In the genomic region with DNA sequence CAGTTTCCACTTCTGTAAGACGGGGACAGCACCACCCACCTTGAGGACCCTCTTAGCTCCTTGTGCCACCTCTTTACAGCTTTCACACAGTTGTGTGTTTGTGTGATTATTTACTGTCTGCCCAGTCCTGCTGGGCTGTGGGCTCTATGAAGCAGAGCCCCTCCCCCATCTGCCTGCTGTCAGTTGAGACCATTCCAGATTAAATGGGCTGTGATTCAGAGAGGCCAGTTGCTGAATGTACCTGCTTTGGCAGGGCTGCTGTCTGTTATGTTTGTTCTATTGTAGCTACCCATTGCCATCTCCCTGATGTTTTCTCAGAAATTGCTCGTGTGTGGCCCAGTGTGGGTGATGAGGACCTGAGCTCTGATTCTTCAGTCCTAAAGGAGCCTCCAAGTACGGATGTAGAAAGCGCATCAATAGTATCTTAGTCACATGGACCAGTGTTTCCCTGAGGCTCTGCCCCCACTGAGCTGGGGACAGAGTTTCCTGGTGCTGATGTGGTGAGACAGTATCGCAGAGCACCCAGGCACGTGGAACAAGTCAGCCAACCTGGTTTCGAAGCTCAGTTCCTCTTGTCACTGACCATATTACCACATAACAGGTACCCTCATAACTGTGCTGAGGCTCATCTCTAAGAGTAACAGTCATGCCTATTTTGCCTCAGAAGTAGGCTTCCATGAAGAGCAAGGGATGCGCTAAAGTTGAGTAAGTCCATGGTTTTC, we compare ENCODE assay signal across 16 cellular contexts. TPM values are rescaled to one million over a fixed set of nuclear protein-coding genes. Genes with fewer than 3 reads are reported as not detected.
DNase-seq lines count a peak whose midpoint lies in the region; ATAC-seq and TF ChIP-seq lines count a peak whose summit lies in the region.
"Had no signal": no experiment of that assay in that cellular context is flagged by ENCODE, and none has a peak within 500 bp of the region (broad histone marks: within the 10 kb centered on the region; RNA-seq: fewer than 3 reads in every experiment).

No MANE protein-coding gene starts in this region.

- ATAC-seq in activated CD8-positive, alpha-beta T cell treated with anti-CD3 and anti-CD28 coated beads, Interleukin-2, amount 10 ng/mL, durations not matched to agents 7 days and 5 days: peak; percentile 38
- ATAC-seq in activated CD8-positive, alpha-beta T cell treated with anti-CD3 and anti-CD28 coated beads for 36 hours: no peak
- ATAC-seq: K562, left colon had no signal

- intact Hi-C loops in activated CD8-positive, alpha-beta T cell treated with anti-CD3 and anti-CD28 coated beads for 36 hours (cut with micrococcal nuclease): no loop called here

- H3K27me3 Mint-ChIP-seq in activated CD8-positive, alpha-beta T cell treated with anti-CD3 and anti-CD28 coated beads, Interleukin-2, amount 10 ng/mL, durations not matched to agents 7 days and 5 days (ENCODE audit: low read depth): peaks cover 29% of the 10 kb centered on the region
- H3K27me3 Mint-ChIP-seq in activated CD8-positive, alpha-beta T cell treated with anti-CD3 and anti-CD28 coated beads for 36 hours: peaks cover 25% of the 10 kb centered on the region
- peaks cover 50% of the 10 kb centered on the region for H3K27me3 Mint-ChIP-seq in T-helper 2 cell treated with Interferon-gamma antibody and Interleukin-4, amounts not matched to agents 5 μg/mL and 100 μg/mL, for 36 hours (ENCODE audit: low read depth)

- POLR2A ChIA-PET in activated CD8-positive, alpha-beta T cell treated with anti-CD3 and anti-CD28 coated beads, Interleukin-2, amount 10 ng/mL, durations not matched to agents 7 days and 5 days (lab: Charles Lee): interaction anchor here (0.6 kb wide), 1 partner anchor 269 kb away, joined by 3 read pairs; no protein-coding TSS in a partner anchor
- POLR2A ChIA-PET in activated CD8-positive, alpha-beta T cell treated with anti-CD3 and anti-CD28 coated beads for 36 hours (lab: Charles Lee): no interaction called here

- peaks cover 38% of the 10 kb centered on the region for H3K4me1 Mint-ChIP-seq in activated CD8-positive, alpha-beta T cell treated with anti-CD3 and anti-CD28 coated beads, Interleukin-2, amount 10 ng/mL, durations not matched to agents 7 days and 5 days (ENCODE audit: low read depth)
- peaks cover 11% of the 10 kb centered on the region for H3K4me1 Mint-ChIP-seq in activated CD8-positive, alpha-beta T cell treated with anti-CD3 and anti-CD28 coated beads for 36 hours (ENCODE audit: low read depth)
- H3K4me1 Mint-ChIP-seq in T-helper 2 cell treated with Interferon-gamma antibody and Interleukin-4, amounts not matched to agents 5 μg/mL and 100 μg/mL, for 36 hours (ENCODE audit: low read depth): peaks cover 16% of the 10 kb centered on the region

- H3K4me3 Mint-ChIP-seq in activated CD8-positive, alpha-beta T cell treated with anti-CD3 and anti-CD28 coated beads, Interleukin-2, amount 10 ng/mL, durations not matched to agents 7 days and 5 days: no peak overlapping the region
- no peak overlapping the region for H3K4me3 Mint-ChIP-seq in activated CD8-positive, alpha-beta T cell treated with anti-CD3 and anti-CD28 coated beads for 36 hours
- no peak overlapping the region for H3K4me3 Mint-ChIP-seq in T-helper 2 cell treated with Interferon-gamma antibody and Interleukin-4, amounts not matched to agents 5 μg/mL and 100 μg/mL, for 36 hours
- H3K4me3 Mint-ChIP-seq: CD8-positive, alpha-beta memory T cell had no signal

- peak; percentile 39 for DNase-seq in activated CD8-positive, alpha-beta T cell treated with anti-CD3 and anti-CD28 coated beads, Interleukin-2, amount 10 ng/mL, durations not matched to agents 7 days and 5 days
- no peak for DNase-seq in activated CD8-positive, alpha-beta T cell treated with anti-CD3 and anti-CD28 coated beads for 36 hours
- peak; percentile 78 for DNase-seq in NCI-H82 (lab: John Stamatoyannopoulos, UW)
- DNase-seq in medulla oblongata (ENCODE audit: extremely low spot score): peak; percentile 48
- no peak for DNase-seq in NCI-H187 treated with DMSO at 0.1 percent for 48 hours (lab: John Stamatoyannopoulos, UW)
- DNase-seq in OCI-M1 (lab: John Stamatoyannopoulos, UW): no peak
- DNase-seq in T-helper 2 cell treated with Interferon-gamma antibody and Interleukin-4, amounts not matched to agents 5 μg/mL and 100 μg/mL, for 36 hours (ENCODE audit: low spot score): no peak
- no peak for DNase-seq in dedifferentiated amniotic fluid mesenchymal stem cell (ENCODE audit: extremely low spot score)
- DNase-seq: activated CD4-positive, CD25-positive, alpha-beta regulatory T cell; activated gamma-delta T cell; CD8-positive, alpha-beta memory T cell; GDM1; left colon; NCI-H1436 treated with DMSO at 0.1 percent for 48 hours; NCI-H446 treated with DMSO at 0.1 percent for 48 hours had no signal

- no peak for TF ChIP-seq CTCF in activated CD8-positive, alpha-beta T cell treated with anti-CD3 and anti-CD28 coated beads for 36 hours (IDR thresholded peaks at IDR 0.05)

- H3K9me3 Mint-ChIP-seq in activated CD8-positive, alpha-beta T cell treated with anti-CD3 and anti-CD28 coated beads, Interleukin-2, amount 10 ng/mL, durations not matched to agents 7 days and 5 days (ENCODE audit: insufficient read depth): no peaks in the 10 kb centered on the region
- H3K9me3 Mint-ChIP-seq in activated CD8-positive, alpha-beta T cell treated with anti-CD3 and anti-CD28 coated beads for 36 hours: no peaks in the 10 kb centered on the region
- H3K9me3 Mint-ChIP-seq in T-helper 2 cell treated with Interferon-gamma antibody and Interleukin-4, amounts not matched to agents 5 μg/mL and 100 μg/mL, for 36 hours: no peaks in the 10 kb centered on the region
- H3K9me3 Mint-ChIP-seq: CD8-positive, alpha-beta memory T cell had no signal

- peaks cover 4% of the 10 kb centered on the region for H3K36me3 Mint-ChIP-seq in activated CD8-positive, alpha-beta T cell treated with anti-CD3 and anti-CD28 coated beads, Interleukin-2, amount 10 ng/mL, durations not matched to agents 7 days and 5 days (ENCODE audit: low read depth)
- no peaks in the 10 kb centered on the region for H3K36me3 Mint-ChIP-seq in activated CD8-positive, alpha-beta T cell treated with anti-CD3 and anti-CD28 coated beads for 36 hours (ENCODE audit: low read depth)
- no peaks in the 10 kb centered on the region for H3K36me3 Mint-ChIP-seq in T-helper 2 cell treated with Interferon-gamma antibody and Interleukin-4, amounts not matched to agents 5 μg/mL and 100 μg/mL, for 36 hours (ENCODE audit: low read depth)

- CTCF ChIA-PET in activated CD8-positive, alpha-beta T cell treated with anti-CD3 and anti-CD28 coated beads, Interleukin-2, amount 10 ng/mL, durations not matched to agents 7 days and 5 days (lab: Charles Lee): interaction anchor here (1.8 kb wide), 1 partner anchor 133 kb away, joined by 8 read pairs; no protein-coding TSS in a partner anchor
- CTCF ChIA-PET in activated CD8-positive, alpha-beta T cell treated with anti-CD3 and anti-CD28 coated beads for 36 hours (lab: Charles Lee): no interaction called here

- H3K27ac Mint-ChIP-seq in activated CD8-positive, alpha-beta T cell treated with anti-CD3 and anti-CD28 coated beads, Interleukin-2, amount 10 ng/mL, durations not matched to agents 7 days and 5 days: no peak overlapping the region
- H3K27ac Mint-ChIP-seq in activated CD8-positive, alpha-beta T cell treated with anti-CD3 and anti-CD28 coated beads for 36 hours: no peak overlapping the region
- no peak overlapping the region for H3K27ac Mint-ChIP-seq in T-helper 2 cell treated with Interferon-gamma antibody and Interleukin-4, amounts not matched to agents 5 μg/mL and 100 μg/mL, for 36 hours
- H3K27ac Mint-ChIP-seq: CD8-positive, alpha-beta memory T cell had no signal

RNA-seq across cellular contexts. Expression of a gene that starts 3.7 kb away (rescaled TPM):
- total RNA-seq in activated CD8-positive, alpha-beta T cell treated with anti-CD3 and anti-CD28 coated beads, Interleukin-2, amount 10 ng/mL, durations not matched to agents 7 days and 5 days: not detected
- not detected for total RNA-seq in activated CD8-positive, alpha-beta T cell treated with anti-CD3 and anti-CD28 coated beads for 36 hours
- total RNA-seq: CD8-positive, alpha-beta memory T cell; K562 had no signal

Comparison
In these comparisons a context has a peak if more than half of its experiments do, and no peak if none do; other contexts are left out.
1. DNase-seq: peak in activated CD8-positive, alpha-beta T cell treated with anti-CD3 and anti-CD28 coated beads, Interleukin-2, amount 10 ng/mL, durations not matched to agents 7 days and 5 days (single experiment), NCI-H82 (single experiment) and medulla oblongata (single experiment); none in activated CD8-positive, alpha-beta T cell treated with anti-CD3 and anti-CD28 coated beads for 36 hours (single experiment), NCI-H187 treated with DMSO at 0.1 percent for 48 hours (single experiment), OCI-M1 (single experiment), T-helper 2 cell treated with Interferon-gamma antibody and Interleukin-4, amounts not matched to agents 5 μg/mL and 100 μg/mL, for 36 hours (single experiment) and dedifferentiated amniotic fluid mesenchymal stem cell (single experiment).